18 cellular contexts compared by ENCODE assay signal in the genomic region with DNA sequence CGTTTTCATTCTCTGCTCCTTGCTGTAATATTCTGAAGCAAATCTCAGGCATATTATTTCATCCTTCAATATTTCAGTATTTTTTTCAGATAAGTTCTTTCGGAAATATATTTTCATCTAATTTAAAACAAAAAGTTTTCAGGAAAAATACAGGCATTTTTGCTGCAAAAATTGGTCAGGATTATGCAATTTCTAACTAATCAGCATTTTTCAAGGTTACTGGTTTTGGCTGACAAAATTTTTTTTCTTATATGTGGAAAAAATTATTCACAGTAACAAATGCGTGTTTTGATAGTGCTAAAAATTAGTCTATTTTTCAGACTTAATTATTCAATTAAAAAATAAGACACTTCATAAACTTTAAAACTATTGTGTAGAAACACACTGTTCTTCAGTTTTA. TPM values are rescaled to one million over a fixed set of nuclear protein-coding genes. Genes with fewer than 3 reads are reported as not detected.
A peak's percentile ranks its signal among the peaks of the same experiment; 100 is the strongest.
DNase-seq lines count a peak whose midpoint lies in the region; ATAC-seq, FAIRE-seq and TF ChIP-seq lines count a peak whose summit lies in the region.
"Had no signal": no experiment of that assay in that cellular context is flagged by ENCODE, and none has a peak within 500 bp of the region (broad histone marks: within the 10 kb centered on the region; RNA-seq: fewer than 3 reads in every experiment).

No MANE protein-coding gene starts in this region.

- H3K79me2 ChIP-seq in GM23248 (ENCODE audit: insufficient read depth) (peaks cover 100% of the 10 kb centered on the region), K562 (ENCODE audit: control insufficient read depth, insufficient read depth, low read length) (peaks cover 100% of the 10 kb centered on the region), osteoblast (ENCODE audit: insufficient read depth, low read length) (peaks cover 99% of the 10 kb centered on the region)

- H3K4me3 ChIP-seq in GM23248 (peak overlapping the region; percentile 7), K562 (no peak overlapping the region), osteoblast (ENCODE audit: insufficient read depth, low read length) (no peak overlapping the region), thyroid gland (replicated peaks in 1 of 3) (no peak overlapping the region)
- no peak overlapping the region for H3K4me3 ChIP-seq in CD4-positive, alpha-beta memory T cell (ENCODE audit: low read length in 2 of 2)
- H3K4me3 ChIP-seq: SJSA1 had no signal

- no TSS peak for BruUV-seq in K562 (replicated peaks; lab: Mats Ljungman, UMichigan)

- H3K4me1 ChIP-seq in GM23248 (ENCODE audit: insufficient read depth): peaks cover 66% of the 10 kb centered on the region
- peaks cover 9 to 71% of the 10 kb centered on the region in 2 experiments for H3K4me1 ChIP-seq in K562 (replicated peaks in 1 of 2; ENCODE audit: control insufficient read depth in 2 of 2, insufficient read depth in 2 of 2, low read length in 2 of 2)
- peaks cover 65% of the 10 kb centered on the region for H3K4me1 ChIP-seq in osteoblast (ENCODE audit: insufficient read depth, low read length)
- H3K4me1 ChIP-seq in thyroid gland: peaks cover 64 to 80% of the 10 kb centered on the region in 2 donors
- no peaks in the 10 kb centered on the region for H3K4me1 ChIP-seq in CD4-positive, alpha-beta memory T cell (ENCODE audit: insufficient read depth, low read length)

- H3K27ac ChIP-seq in GM23248 (peak overlapping the region; percentile 28), K562 (ENCODE audit: extremely low read depth, low read depth, low read length) (peak overlapping the region; percentile 41; the same call in 1 of the 3 replicates), osteoblast (ENCODE audit: low read depth, low read length) (peak overlapping the region; percentile 6), thyroid gland (peak overlapping the region in 2 of 3 donors; percentile 1 to 37)
- no peak overlapping the region for H3K27ac ChIP-seq in CD4-positive, alpha-beta memory T cell (ENCODE audit: low read depth, low read length)
- H3K27ac ChIP-seq: SJSA1 had no signal

- CTCF ChIA-PET in K562 (lab: Yijun Ruan, JAX; ENCODE audit: low intra/inter-chr PET ratio): no interaction called here
- CTCF ChIA-PET in CD4-positive, alpha-beta memory T cell (lab: Charles Lee; ENCODE audit: partially characterized antibody): no interaction called here

- POLR2A ChIA-PET in K562 (lab: Yijun Ruan, JAX): interaction anchor here (0.7 kb wide), 1 partner anchor 100 kb away, joined by 3 read pairs; no protein-coding TSS in a partner anchor
- POLR2A ChIA-PET in CD4-positive, alpha-beta memory T cell (lab: Charles Lee; ENCODE audit: partially characterized antibody): no interaction called here

- no peak for TF ChIP-seq RAD21 in K562 (CRISPR knock-in tag; conservative IDR thresholded peaks at IDR 0.05 in 1 of 2, IDR thresholded peaks at IDR 0.05 in 1 of 2)

- no peak for TF ChIP-seq CTCF in K562 (IDR thresholded peaks at IDR 0.05 in 2 of 3, conservative IDR thresholded peaks at IDR 0.05 in 1 of 3; ENCODE audit: insufficient read depth in 2 of 3, low read depth in 1 of 3, low read length in 3 of 3)
- TF ChIP-seq CTCF in osteoblast (IDR thresholded peaks at IDR 0.05; ENCODE audit: extremely low read depth, low read depth, low read length): no peak
- no peak for TF ChIP-seq CTCF in thyroid gland (IDR thresholded peaks at IDR 0.05)

- H3K9me3 ChIP-seq in GM23248 (ENCODE audit: low read depth): no peaks in the 10 kb centered on the region
- H3K9me3 ChIP-seq in K562 (replicated peaks; ENCODE audit: control insufficient read depth, insufficient read depth, low read depth, low read length): no peaks in the 10 kb centered on the region
- H3K9me3 ChIP-seq in osteoblast (ENCODE audit: low read depth, low read length): no peaks in the 10 kb centered on the region
- H3K9me3 ChIP-seq in thyroid gland: no peaks in the 10 kb centered on the region
- no peaks in the 10 kb centered on the region for H3K9me3 ChIP-seq in CD4-positive, alpha-beta memory T cell (ENCODE audit: control insufficient read depth in 1 of 2, low read length in 2 of 2)
- H3K9me3 ChIP-seq: SJSA1 had no signal

- H3K4me2 ChIP-seq in GM23248 (ENCODE audit: unreplicated experiment): peak overlapping the region; percentile 30
- no peak overlapping the region for H3K4me2 ChIP-seq in K562 (ENCODE audit: insufficient read depth, low read length)
- H3K4me2 ChIP-seq in osteoblast (ENCODE audit: insufficient read depth, low read length): no peak overlapping the region

- H3K9ac ChIP-seq in GM23248: peak overlapping the region; percentile 7
- H3K9ac ChIP-seq in K562 (ENCODE audit: insufficient read depth in 1 of 2, low read depth in 2 of 2, low read length in 2 of 2): no peak overlapping the region

- H4K20me1 ChIP-seq in GM23248 (ENCODE audit: insufficient read depth): peaks cover 33% of the 10 kb centered on the region; the same call in 1 of the 2 replicates
- H4K20me1 ChIP-seq in K562 (replicated peaks; ENCODE audit: control insufficient read depth, insufficient read depth, low read length): peaks cover 3% of the 10 kb centered on the region; the same call in 1 of the 2 replicates
- peaks cover 96% of the 10 kb centered on the region for H4K20me1 ChIP-seq in osteoblast (ENCODE audit: insufficient read depth, low read length)

- no peak for FAIRE-seq in K562 (lab: Jason Lieb, UNC)
- FAIRE-seq: D721Med had no signal

- no peaks in the 10 kb centered on the region for H3K9me1 ChIP-seq in K562 (ENCODE audit: control insufficient read depth, insufficient read depth, low read length)

- H3K36me3 ChIP-seq in GM23248 (ENCODE audit: low read depth) (peaks cover 7% of the 10 kb centered on the region; the same call in 1 of the 2 replicates), K562 (ENCODE audit: control insufficient read depth, insufficient read depth, low read length) (peaks cover 16% of the 10 kb centered on the region; the same call in 2 of the 3 replicates), osteoblast (ENCODE audit: insufficient read depth, low read length) (peaks cover 34% of the 10 kb centered on the region), thyroid gland (no peaks in the 10 kb centered on the region)
- H3K36me3 ChIP-seq in CD4-positive, alpha-beta memory T cell (ENCODE audit: insufficient read depth, low read length): no peaks in the 10 kb centered on the region

- H3K4me3 Mint-ChIP-seq in CD4-positive, alpha-beta memory T cell: no peak overlapping the region
- H3K4me3 Mint-ChIP-seq: B cell; CD8-positive, alpha-beta T cell had no signal

- TF ChIP-seq POLR2A in K562 (conservative IDR thresholded peaks at IDR 0.05): no peak
- no peak for TF ChIP-seq POLR2A in thyroid gland (IDR thresholded peaks at IDR 0.05)

- 31 to 38% methylated on average over 3 of the region's 3 CpGs for WGBS in GM23248 (ENCODE audit: low coverage in 1 of 2, low lambda C conversion rate in 2 of 2, missing lambda C conversion rate in 2 of 2), 2 experiments
- WGBS in K562 (ENCODE audit: insufficient coverage, low coverage, missing lambda C conversion rate): 72% methylated on average over 3 of the region's 3 CpGs
- 86% methylated on average over 3 of the region's 3 CpGs for WGBS in thyroid gland, 2 donors

- H3K27me3 ChIP-seq in GM23248 (replicated peaks; ENCODE audit: insufficient read depth): no peaks in the 10 kb centered on the region
- H3K27me3 ChIP-seq in K562 (ENCODE audit: control insufficient read depth in 2 of 2, insufficient read depth in 2 of 2, low read length in 2 of 2): no peaks in the 10 kb centered on the region
- no peaks in the 10 kb centered on the region for H3K27me3 ChIP-seq in osteoblast (ENCODE audit: insufficient read depth, low read length)
- no peaks in the 10 kb centered on the region for H3K27me3 ChIP-seq in thyroid gland
- no peaks in the 10 kb centered on the region for H3K27me3 ChIP-seq in CD4-positive, alpha-beta memory T cell (ENCODE audit: insufficient read depth, low read length)
- H3K27me3 ChIP-seq: SJSA1 had no signal

- H3K4me1 Mint-ChIP-seq in CD4-positive, alpha-beta memory T cell: peaks cover 15 to 31% (median 20%) of the 10 kb centered on the region in 4 donors
- H3K4me1 Mint-ChIP-seq: B cell had no signal

- H3K36me3 Mint-ChIP-seq in CD4-positive, alpha-beta memory T cell: peaks cover 5 to 27% of the 10 kb centered on the region in 2 donors

- H3K27ac Mint-ChIP-seq in CD4-positive, alpha-beta memory T cell: no peak overlapping the region
- H3K27ac Mint-ChIP-seq: B cell; CD8-positive, alpha-beta T cell had no signal

- DNase-seq in GM23248 (no peak), K562 (ENCODE audit: extremely low read depth in 1 of 4, low spot score in 3 of 4) (no peak), osteoblast (ENCODE audit: insufficient read length, low spot score, missing footprints) (no peak), thyroid gland (no peak), putamen (ENCODE audit: low spot score) (no peak)
- DNase-seq in CD4-positive, alpha-beta memory T cell: no peak
- DNase-seq: CD8-positive, alpha-beta T cell; DMS79 treated with DMSO at 0.1 percent for 48 hours; HCEC 1CT; KG1; NCI-H1092; NCI-H146; NCI-H2081 treated with DMSO at 0.1 percent for 48 hours; NCI-H524 treated with DMSO at 0.1 percent for 48 hours had no signal

- TF ChIP-seq EP300 in K562 (IDR thresholded peaks at IDR 0.05; ENCODE audit: low read length): no peak

- intact Hi-C loops in K562 (cut with micrococcal nuclease) (loop anchor here (2.0 kb wide), 1 partner anchor 60 kb away; no protein-coding TSS in a partner anchor), thyroid gland (cut with DNase I) (no loop called here)
- intact Hi-C loops in CD4-positive, alpha-beta memory T cell (cut with micrococcal nuclease): no loop called here

- no peaks in the 10 kb centered on the region for H3K27me3 Mint-ChIP-seq in CD4-positive, alpha-beta memory T cell

- H3K9me2 ChIP-seq in GM23248 (ENCODE audit: insufficient read depth): no peaks in the 10 kb centered on the region

- H2AFZ ChIP-seq in GM23248 (no peak overlapping the region), K562 (ENCODE audit: low read depth, low read length) (no peak overlapping the region), osteoblast (ENCODE audit: low read length) (no peak overlapping the region)

- in situ Hi-C loops in GM23248 (cut with MboI): no loop called here
- in situ Hi-C loops in K562 (cut with MboI): no loop called here

- H3F3A ChIP-seq in GM23248 (ENCODE audit: insufficient read depth): peaks cover 38% of the 10 kb centered on the region; the same call in 1 of the 2 replicates

- no peaks in the 10 kb centered on the region for H3K9me3 Mint-ChIP-seq in CD4-positive, alpha-beta memory T cell
- H3K9me3 Mint-ChIP-seq: CD8-positive, alpha-beta T cell had no signal

- ATAC-seq in K562: no peak
- no peak for ATAC-seq in GM18519 (IDR thresholded peaks at IDR 0.05; ENCODE audit: low FRiP score, unreplicated experiment)
- ATAC-seq: CD8-positive, alpha-beta T cell had no signal

RNA-seq across cellular contexts. Expression of gene FNDC3B, which starts 31.4 kb away (rescaled TPM):
- total RNA-seq in GM23248 (2014; rRNA removed; shearing (Covaris generic)): 123 and 128 TPM in 2 replicates
- polyA plus RNA-seq in GM23248 (2016; fragmentation: Nextera tagmentation; extraction: Ambion mirVana): 85.5 and 95.7 TPM in 2 replicates
- total RNA-seq in K562 (2011; cell fraction: chromatin; rRNA removed; ENCODE audit: low replicate concordance): 142 and 253 TPM in 2 replicates
- total RNA-seq in K562 (2011; cell fraction: nucleolus; rRNA removed): 37.0 and 58.0 TPM in 2 replicates
- 132 and 200 TPM in 2 replicates for total RNA-seq in K562 (2011; cell fraction: nucleoplasm; rRNA removed)
- total RNA-seq in K562 (2014; rRNA removed): 19.1 and 20.2 TPM in 2 replicates
- total RNA-seq in K562 (2014; rRNA removed; fragmentation: Illumina TruSeq; extraction: Trizol): 23.8 and 29.5 TPM in 2 replicates
- total RNA-seq in K562 (2015; rRNA removed; fragmentation: Illumina TruSeq; extraction: Trizol): 25.6 and 26.1 TPM in 2 replicates
- total RNA-seq in K562 (2021): 29.5 and 35.8 TPM in 2 replicates
- polyA plus RNA-seq in K562 (2011; rRNA removed): 10.9 and 12.1 TPM in 2 replicates
- 7.1 and 12.2 TPM in 2 replicates for polyA plus RNA-seq in K562 (2011; cell fraction: cytosol; rRNA removed)
- 46.5 and 50.1 TPM in 2 replicates for polyA plus RNA-seq in K562 (2011; cell fraction: nucleus; rRNA removed)
- polyA plus RNA-seq in K562 (2012): 14.7 and 30.8 TPM in 2 replicates
- polyA plus RNA-seq in K562 (2014; fragmentation: Illumina TruSeq; extraction: Trizol): 14.0 and 16.2 TPM in 2 replicates
- 10 to 100 TPM in 1 of 2 experiments, 1 to 10 TPM in 1; 7.0 to 10.5 TPM for polyA plus RNA-seq in K562 (2014; fragmentation: Nextera tagmentation; extraction: Ambion mirVana)
- 9.2 and 9.8 TPM in 2 replicates for polyA plus RNA-seq in K562 (2014; rRNA removed)
- 46.1 and 71.6 TPM in 2 replicates for polyA minus RNA-seq in K562 (2011; rRNA and poly(A)+ RNA removed)
- polyA minus RNA-seq in K562 (2011; cell fraction: cytosol; rRNA and poly(A)+ RNA removed): 11.2 and 13.2 TPM in 2 replicates
- 59.6 and 111 TPM in 2 replicates for polyA minus RNA-seq in K562 (2011; cell fraction: nucleus; rRNA and poly(A)+ RNA removed)
- 179 TPM in 2 replicates for total RNA-seq in osteoblast
- total RNA-seq in thyroid gland: 100 to 1,000 TPM; 118 to 172 (median 146) TPM
- 10 to 100 TPM; 18.0 to 18.2 TPM for total RNA-seq in CD4-positive, alpha-beta memory T cell
- 10 to 100 TPM; 10.9 to 11.6 TPM for polyA plus RNA-seq in CD4-positive, alpha-beta memory T cell
